In the genomic region with DNA sequence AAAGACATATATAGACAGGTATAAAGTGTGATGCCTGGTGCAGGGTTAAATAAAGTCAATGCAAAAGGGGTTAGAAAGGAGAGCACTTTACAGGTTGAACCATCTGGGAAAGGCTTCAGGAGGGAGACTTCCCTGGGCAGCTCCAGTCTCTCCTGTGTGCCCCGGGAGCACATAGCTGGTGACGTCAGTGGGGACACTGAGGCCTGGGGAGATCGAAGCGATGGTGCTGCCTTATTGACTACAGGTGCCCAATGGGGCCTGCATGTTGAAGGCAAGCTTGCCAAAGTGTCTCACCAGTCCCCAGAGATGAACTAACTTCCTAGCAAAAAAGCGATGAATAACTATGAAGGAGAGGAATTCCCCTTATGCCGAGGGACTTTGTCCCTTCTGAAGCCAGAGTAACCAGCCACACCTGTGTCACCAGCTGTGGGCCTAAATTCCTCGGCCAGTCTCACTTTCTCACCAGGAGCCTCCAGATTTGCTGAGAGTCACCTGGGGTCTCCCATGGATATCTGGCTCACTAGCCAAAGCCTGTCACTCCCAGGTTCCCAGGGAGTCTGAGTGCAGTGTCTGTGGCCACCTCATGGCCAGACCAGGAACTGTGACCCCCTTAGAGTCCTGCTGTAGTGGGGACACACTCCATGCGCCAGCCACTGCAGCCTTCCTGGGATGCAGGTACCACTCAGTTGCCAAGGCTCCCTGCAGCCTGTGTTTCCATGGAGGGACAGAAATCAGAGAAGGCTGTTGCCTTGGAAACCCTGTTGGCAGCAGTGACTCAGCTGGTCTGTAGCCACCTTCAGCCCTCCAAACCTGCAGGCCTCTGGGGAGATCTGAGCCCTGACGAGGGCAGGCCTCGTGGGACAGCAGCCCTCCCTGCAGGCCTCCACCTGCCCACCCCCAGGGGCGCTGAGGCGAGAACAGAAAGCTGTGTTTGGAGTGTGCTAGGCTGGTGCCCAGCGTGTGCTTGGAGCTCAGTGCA, we compare ENCODE assay signal across 8 cellular contexts.
DNase-seq lines count a peak whose midpoint lies in the region; ATAC-seq and TF ChIP-seq lines count a peak whose summit lies in the region.

No MANE protein-coding gene starts in this region.

- peak; percentile 42; the same call in 1 of the 2 replicates for TF ChIP-seq RAD21 in Ishikawa (IDR thresholded peaks at IDR 0.05; ENCODE audit: low read depth)

- TF ChIP-seq POLR2A in tibial nerve (IDR thresholded peaks at IDR 0.05): no peak

- TF ChIP-seq EP300 in Ishikawa (IDR thresholded peaks at IDR 0.05; ENCODE audit: borderline replicate concordance) (no peak), tibial nerve (IDR thresholded peaks at IDR 0.05) (no peak)

- peaks cover 0 to 18% (median 0%) of the 10 kb centered on the region in 4 donors for H3K4me1 ChIP-seq in tibial nerve

- DNase-seq in astrocyte of the hippocampus (ENCODE audit: low read depth, low spot score): peak; percentile 77
- peak; percentile 55 for DNase-seq in occipital lobe (lab: John Stamatoyannopoulos, UW)
- DNase-seq in stimulated activated CD4-positive, alpha-beta T cell treated with anti-CD3 and anti-CD28 coated beads, Interleukin-4, amount 100 ng/mL, for 24 hours: no peak
- no peak for DNase-seq in tibial nerve (ENCODE audit: low spot score in 2 of 2)
- DNase-seq in amniotic stem cell (lab: John Stamatoyannopoulos, UW): no peak

- no peak overlapping the region for H3K27ac ChIP-seq in tibial nerve

- TF ChIP-seq CTCF in tibial nerve (IDR thresholded peaks at IDR 0.05): peak in 1 of 5 experiments; percentile 29

- no peak overlapping the region for H3K4me3 ChIP-seq in tibial nerve

- H3K9me3 ChIP-seq in tibial nerve: peaks cover 0 to 13% (median 0%) of the 10 kb centered on the region in 4 donors

- WGBS in tibial nerve, 2 donors: 89 to 90% methylated on average over 13 of the region's 13 CpGs

- peaks cover 0 to 57% (median 8%) of the 10 kb centered on the region in 3 donors for H3K36me3 ChIP-seq in tibial nerve

- H3K27me3 ChIP-seq in tibial nerve: no peaks in the 10 kb centered on the region

- ATAC-seq in GM18511 (IDR thresholded peaks at IDR 0.05; ENCODE audit: unreplicated experiment) (peak; percentile 69), GM18870 (IDR thresholded peaks at IDR 0.05; ENCODE audit: unreplicated experiment) (no peak)

TF ChIP-seq in Ishikawa, 13 proteins besides CTCF, POLR2A, EP300 and RAD21:
- no peak for TF ChIP-seq ZBTB7A (IDR thresholded peaks at IDR 0.05; ENCODE audit: low read depth)
- TF ChIP-seq CREB1 (IDR thresholded peaks at IDR 0.05; ENCODE audit: low read depth): no peak
- TF ChIP-seq, protein P1, sequence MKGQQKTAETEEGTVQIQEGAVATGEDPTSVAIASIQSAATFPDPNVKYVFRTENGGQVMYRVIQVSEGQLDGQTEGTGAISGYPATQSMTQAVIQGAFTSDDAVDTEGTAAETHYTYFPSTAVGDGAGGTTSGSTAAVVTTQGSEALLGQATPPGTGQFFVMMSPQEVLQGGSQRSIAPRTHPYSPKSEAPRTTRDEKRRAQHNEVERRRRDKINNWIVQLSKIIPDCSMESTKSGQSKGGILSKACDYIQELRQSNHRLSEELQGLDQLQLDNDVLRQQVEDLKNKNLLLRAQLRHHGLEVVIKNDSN (IDR thresholded peaks at IDR 0.05): no peak
- TF ChIP-seq TEAD4 (IDR thresholded peaks at IDR 0.05): no peak
- no peak for TF ChIP-seq EGR1 (IDR thresholded peaks at IDR 0.05)
TF ChIP-seq in Ishikawa: peak in this region for 0.

Comparison
In these comparisons a context has a peak if more than half of its experiments do, and no peak if none do; other contexts are left out.
1. DNase-seq: peak in astrocyte of the hippocampus (single experiment) and occipital lobe (single experiment); none in stimulated activated CD4-positive, alpha-beta T cell treated with anti-CD3 and anti-CD28 coated beads, Interleukin-4, amount 100 ng/mL, for 24 hours (single experiment), tibial nerve (0 of 2) and amniotic stem cell (single experiment).